ENCODE assay signal across 21 cellular contexts in genomic region chr13:59970847-59971246, GRCh38.
"Had no signal": no experiment of that assay in that cellular context is flagged by ENCODE, and none has a peak within 500 bp of the region (broad histone marks: within the 10 kb centered on the region; RNA-seq: fewer than 3 reads in every experiment).

No MANE protein-coding gene starts in this region.

- H3K36me3 Mint-ChIP-seq: naive thymus-derived CD8-positive, alpha-beta T cell had no signal

- H3K4me3 ChIP-seq: esophagus muscularis mucosa, gastroesophageal sphincter, mucosa of descending colon, right atrium auricular region, sigmoid colon, skin epidermis, suprapubic skin, thyroid gland, uterus had no signal

- H3K4me1 ChIP-seq: esophagus muscularis mucosa, gastroesophageal sphincter, right atrium auricular region, sigmoid colon, suprapubic skin, thyroid gland, uterus had no signal

- H3K4me1 Mint-ChIP-seq: naive thymus-derived CD8-positive, alpha-beta T cell had no signal

- H3K27me3 Mint-ChIP-seq: naive thymus-derived CD8-positive, alpha-beta T cell; type B pancreatic cell had no signal

- H3K9me3 Mint-ChIP-seq: naive thymus-derived CD8-positive, alpha-beta T cell; neural crest cell; type B pancreatic cell had no signal

- ATAC-seq: gastroesophageal sphincter; left lobe of liver; mucosa of descending colon; naive thymus-derived CD8-positive, alpha-beta T cell had no signal

- H3K27ac ChIP-seq: epithelial cell of prostate, esophagus muscularis mucosa, gastroesophageal sphincter, right atrium auricular region, sigmoid colon, skin epidermis, suprapubic skin, thyroid gland, uterus had no signal

- H3K4me3 Mint-ChIP-seq: naive thymus-derived CD8-positive, alpha-beta T cell; neural crest cell; type B pancreatic cell had no signal

- H3K9me3 ChIP-seq: esophagus muscularis mucosa, gastroesophageal sphincter, mucosa of descending colon, right atrium auricular region, sigmoid colon, suprapubic skin, thyroid gland, uterus had no signal

- H3K27me3 ChIP-seq: esophagus muscularis mucosa, gastroesophageal sphincter, right atrium auricular region, sigmoid colon, suprapubic skin, thyroid gland, uterus had no signal

- H3K27ac Mint-ChIP-seq: naive thymus-derived CD8-positive, alpha-beta T cell; type B pancreatic cell had no signal

- DNase-seq: effector memory CD4-positive, alpha-beta T cell; foreskin fibroblast; glutamatergic neuron; kidney glomerular epithelial cell; mammary epithelial cell; mucosa of descending colon; naive thymus-derived CD8-positive, alpha-beta T cell; sigmoid colon; stimulated activated CD4-positive, alpha-beta T cell treated with anti-CD3 and anti-CD28 coated beads, Interleukin-12 subunit alpha, Interleukin-12 subunit beta, amount 100 ng/mL, for 4 hours; stimulated activated naive CD4-positive, alpha-beta T cell treated with Interleukin-2 at 50 U/mL for 16 hours; thyroid gland; uterus had no signal

- H3K36me3 ChIP-seq: esophagus muscularis mucosa, gastroesophageal sphincter, right atrium auricular region, sigmoid colon, suprapubic skin, thyroid gland, uterus had no signal
